ENCODE assay signal across 1 cellular context in genomic region chr2:71457123-71457958, GRCh38.
TF ChIP-seq lines count a peak whose summit lies in the region.

No MANE protein-coding gene starts in this region.

TF ChIP-seq in GM23338, 12 proteins besides CTCF, POLR2A, EP300 and RAD21 (continued from another document):
- no peak for TF ChIP-seq ZNF462 (CRISPR knock-in tag; IDR thresholded peaks at IDR 0.05)
- no peak for TF ChIP-seq CREB1 (CRISPR knock-in tag; IDR thresholded peaks at IDR 0.05; ENCODE audit: low read depth)
- TF ChIP-seq JUNB (IDR thresholded peaks at IDR 0.05; ENCODE audit: unreplicated experiment): no peak
- TF ChIP-seq POLR2AphosphoS5 (IDR thresholded peaks at IDR 0.05; ENCODE audit: low read depth): no peak
- TF ChIP-seq NANOG (IDR thresholded peaks at IDR 0.05; ENCODE audit: borderline replicate concordance): no peak
- TF ChIP-seq STAT1 (IDR thresholded peaks at IDR 0.05; ENCODE audit: unreplicated experiment): no peak
- no peak for TF ChIP-seq EZH2 (IDR thresholded peaks at IDR 0.05; ENCODE audit: low read depth, unreplicated experiment)
